Comparison of ENCODE assay signal across 1 cellular context in the genomic region with DNA sequence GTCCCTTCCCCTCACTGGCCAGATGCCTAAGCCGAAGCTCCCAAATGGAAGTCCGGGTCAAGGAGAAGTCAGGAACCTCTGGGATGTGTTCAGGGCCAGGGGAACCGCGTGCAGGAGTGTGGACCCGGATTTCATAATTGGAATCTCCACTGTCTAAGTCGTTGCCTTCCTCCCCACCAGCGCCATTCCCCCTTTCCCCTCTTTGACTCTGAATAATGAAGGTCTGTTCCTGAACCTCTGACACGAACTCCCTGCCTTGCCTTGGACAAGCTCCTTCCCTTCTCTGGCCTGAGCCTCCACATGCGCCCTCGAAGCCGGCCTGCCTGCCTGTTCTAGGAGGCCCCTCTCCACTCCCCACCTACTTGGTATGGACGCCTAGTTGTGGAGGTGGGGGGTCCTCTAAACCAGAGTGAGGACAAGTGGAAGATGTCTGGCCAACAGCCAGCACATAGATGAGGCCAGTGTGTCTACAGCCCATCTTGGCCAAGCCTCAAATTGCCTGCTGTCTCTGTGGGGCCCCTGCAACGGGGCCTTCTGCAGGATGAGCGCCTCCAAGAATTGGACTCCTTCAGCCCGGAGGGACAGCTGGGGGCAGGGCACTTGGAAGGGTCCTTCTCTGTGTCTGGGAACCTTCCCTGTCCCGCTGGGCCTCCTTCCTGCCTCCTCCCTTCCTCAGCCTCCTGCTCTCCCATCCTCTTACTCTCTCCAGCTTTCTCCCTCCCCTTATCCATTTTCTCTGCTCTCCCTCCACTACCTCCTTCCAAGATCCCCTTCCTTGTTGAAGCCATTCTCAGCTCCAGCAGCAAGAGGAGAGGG.
TF ChIP-seq lines count a peak whose summit lies in the region.

No MANE protein-coding gene starts in this region.

TF ChIP-seq in HCT116, 20 proteins besides CTCF, POLR2A, EP300 and RAD21 (continued from another document):
- TF ChIP-seq ELF1 (IDR thresholded peaks at IDR 0.05; ENCODE audit: borderline replicate concordance, low read depth) (no peak), ZFX (IDR thresholded peaks at IDR 0.05) (no peak), SP1 (IDR thresholded peaks at IDR 0.05; ENCODE audit: low read depth) (no peak), EGR1 (IDR thresholded peaks at IDR 0.05; ENCODE audit: low read depth) (no peak), CEBPB (IDR thresholded peaks at IDR 0.05; ENCODE audit: low read depth) (no peak), SRF (IDR thresholded peaks at IDR 0.05; ENCODE audit: low read depth) (no peak), SIN3A (IDR thresholded peaks at IDR 0.05; ENCODE audit: low read depth) (no peak), POLR2AphosphoS5 (IDR thresholded peaks at IDR 0.05; ENCODE audit: low read depth, low read length) (no peak), CBX3 (IDR thresholded peaks at IDR 0.05; ENCODE audit: low read depth) (no peak), TCF7L2 (IDR thresholded peaks at IDR 0.05; ENCODE audit: borderline replicate concordance, extremely low read depth, insufficient read depth, insufficient read length) (no peak)
- TF ChIP-seq, protein P1, sequence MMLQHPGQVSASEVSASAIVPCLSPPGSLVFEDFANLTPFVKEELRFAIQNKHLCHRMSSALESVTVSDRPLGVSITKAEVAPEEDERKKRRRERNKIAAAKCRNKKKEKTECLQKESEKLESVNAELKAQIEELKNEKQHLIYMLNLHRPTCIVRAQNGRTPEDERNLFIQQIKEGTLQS (IDR thresholded peaks at IDR 0.05), result no peak
- TF ChIP-seq, protein P2, sequence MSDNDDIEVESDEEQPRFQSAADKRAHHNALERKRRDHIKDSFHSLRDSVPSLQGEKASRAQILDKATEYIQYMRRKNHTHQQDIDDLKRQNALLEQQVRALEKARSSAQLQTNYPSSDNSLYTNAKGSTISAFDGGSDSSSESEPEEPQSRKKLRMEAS (IDR thresholded peaks at IDR 0.05), result no peak
